21 cellular contexts compared by ENCODE assay signal in the genomic region with DNA sequence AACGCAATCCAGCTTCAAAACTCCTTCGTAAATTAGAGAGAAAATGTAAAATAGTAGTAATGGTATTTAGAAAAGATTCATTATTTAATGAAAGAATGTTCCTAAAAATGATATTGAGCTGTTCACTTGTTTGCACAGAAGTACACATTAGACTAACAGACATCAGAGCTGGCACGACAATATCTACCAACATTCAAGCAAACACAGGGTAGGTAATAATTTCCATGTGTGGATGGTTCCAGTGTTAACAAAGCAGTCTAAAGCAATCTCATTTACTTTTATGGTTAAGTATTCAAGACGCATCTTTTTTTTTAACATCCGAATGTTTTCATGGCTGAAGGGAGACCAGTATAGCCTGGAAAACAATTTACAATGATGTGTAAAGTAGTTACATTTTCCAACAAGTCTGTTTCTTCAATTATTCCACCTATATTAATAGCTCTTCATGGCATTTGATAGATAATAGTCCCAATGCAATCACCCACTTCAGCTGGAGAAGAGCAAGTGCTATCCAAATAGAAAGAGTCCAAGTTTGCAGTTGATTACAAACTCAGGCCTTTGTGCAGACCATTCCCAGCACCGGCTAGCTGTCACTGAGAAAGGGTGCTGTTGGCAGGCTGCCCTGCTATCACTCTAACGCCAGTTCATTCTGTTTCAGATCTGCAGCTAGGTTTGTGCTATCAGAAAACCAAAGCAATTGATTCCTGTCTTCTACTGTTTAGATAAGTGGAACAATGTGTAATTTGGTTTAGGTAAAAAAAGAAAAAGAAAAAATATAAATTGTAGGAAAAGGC.
DNase-seq lines count a peak whose midpoint lies in the region; ATAC-seq and TF ChIP-seq lines count a peak whose summit lies in the region.
"Had no signal": no experiment of that assay in that cellular context is flagged by ENCODE, and none has a peak within 500 bp of the region (broad histone marks: within the 10 kb centered on the region; RNA-seq: fewer than 3 reads in every experiment).

No MANE protein-coding gene starts in this region.

- POLR2A ChIA-PET in GM10248 (lab: Yijun Ruan, JAX) = no interaction called here

- no peaks in the 10 kb centered on the region for H3K27me3 ChIP-seq in BE2C
- H3K27me3 ChIP-seq: foreskin keratinocyte had no signal

- intact Hi-C loops in left ventricle myocardium superior (cut with micrococcal nuclease) = no loop called here

- H3K36me3 ChIP-seq in BE2C = no peaks in the 10 kb centered on the region
- H3K36me3 ChIP-seq: MG63 had no signal

- H3K4me1 ChIP-seq in BE2C = no peaks in the 10 kb centered on the region
- H3K4me1 ChIP-seq: Caco-2, foreskin keratinocyte had no signal

- TF ChIP-seq CTCF in BE2C (IDR thresholded peaks at IDR 0.05; ENCODE audit: low read depth, low read length) = no peak
- TF ChIP-seq CTCF in GM10248 (IDR thresholded peaks at IDR 0.05; ENCODE audit: control extremely low read depth, extremely low read depth, low read depth, missing control alignments) = no peak

- H3K9me3 ChIP-seq in BE2C = no peaks in the 10 kb centered on the region
- H3K9me3 ChIP-seq: Caco-2, MG63 had no signal

- CTCF ChIA-PET in GM10248 (lab: Yijun Ruan, JAX) = no interaction called here

- DNase-seq in BE2C (peak; percentile 35), NCI-H1092 (lab: John Stamatoyannopoulos, UW) (peak; percentile 38), OCI-M1 (lab: John Stamatoyannopoulos, UW) (peak; percentile 0), left ventricle myocardium superior (peak; percentile 82), GM10248 (ENCODE audit: extremely low spot score) (no peak)
- no peak for DNase-seq in activated effector memory CD4-positive, alpha-beta T cell treated with Interleukin-2 at 50 U/mL for 16 hours
- DNase-seq: activated CD4-positive, alpha-beta memory T cell treated with anti-CD3 and anti-CD28 coated beads for 36 hours; activated naive CD4-positive, alpha-beta T cell treated with Interleukin-2 at 50 U/mL for 16 hours; Caco-2; foreskin keratinocyte; KBM-7; kidney; MG63; NCI-H1417 treated with DMSO at 0.1 percent for 48 hours; NCI-H2107; stimulated activated CD4-positive, alpha-beta T cell treated with anti-CD3 and anti-CD28 coated beads, Interleukin-15, amount 100 ng/mL, for 24 hours; stimulated activated CD4-positive, alpha-beta T cell treated with anti-CD3 and anti-CD28 coated beads, Interleukin-4, amount 100 ng/mL, for 4 hours; T-helper 17 cell; trophoblast cell had no signal

- ATAC-seq in left ventricle myocardium superior (peak; percentile 87), GM18907 (IDR thresholded peaks at IDR 0.05; ENCODE audit: unreplicated experiment) (no peak)
- ATAC-seq: activated CD4-positive, CD25-positive, alpha-beta regulatory T cell treated with anti-CD3 and anti-CD28 coated beads, Interleukin-2, amount 50 U/mL, for 24 hours; foreskin keratinocyte; T-helper 17 cell had no signal

- H3K4me3 ChIP-seq in BE2C (ENCODE audit: low read depth, low read length) = no peak overlapping the region
- H3K4me3 ChIP-seq: MG63 had no signal

Comparison
In these comparisons a context has a peak if more than half of its experiments do, and no peak if none do; other contexts are left out.
1. DNase-seq: peak in BE2C (single experiment), NCI-H1092 (single experiment), OCI-M1 (single experiment) and left ventricle myocardium superior (single experiment); none in activated effector memory CD4-positive, alpha-beta T cell treated with Interleukin-2 at 50 U/mL for 16 hours (single experiment) and GM10248 (single experiment).